In genomic region chr2:75609937-75610508, GRCh38 we compare ENCODE assay signal across 21 cellular contexts. TPM values are rescaled to one million over a fixed set of nuclear protein-coding genes. Genes with fewer than 3 reads are reported as not detected.
"Had no signal": no experiment of that assay in that cellular context is flagged by ENCODE, and none has a peak within 500 bp of the region (broad histone marks: within the 10 kb centered on the region; RNA-seq: fewer than 3 reads in every experiment).

No MANE protein-coding gene starts in this region.

- H3K36me3 ChIP-seq: gastroesophageal sphincter, heart right ventricle, ovary, tibial nerve, uterus had no signal

- H3K9me3 ChIP-seq: gastroesophageal sphincter, heart right ventricle, ovary, psoas muscle, tibial nerve, uterus had no signal

- H3K4me1 Mint-ChIP-seq: memory B cell had no signal

- H3K27me3 ChIP-seq: ovary, uterus had no signal

- H3K9me3 Mint-ChIP-seq: activated T-helper 1 cell treated with anti-CD3 and anti-CD28 coated beads, Interleukin-12 subunit alpha, Interleukin-12 subunit beta, Interleukin-2, Interleukin-4 antibody, amounts not matched to agents 30 ng/mL and 10 ng/mL and 1 ng/mL, durations not matched to agents 14 hours and 24 hours and 36 hours; endodermal cell; memory B cell; stimulated activated naive CD8-positive, alpha-beta T cell treated with anti-CD3 and anti-CD28 coated beads, Interleukin-15, Interleukin-2, amounts not matched to agents 100 ng/mL and 50 ng/mL, for 24 hours had no signal

- H3K36me3 Mint-ChIP-seq: activated naive CD8-positive, alpha-beta T cell; brain; memory B cell had no signal

- H3K27ac Mint-ChIP-seq: activated naive CD8-positive, alpha-beta T cell; activated T-helper 1 cell treated with anti-CD3 and anti-CD28 coated beads, Interleukin-12 subunit alpha, Interleukin-12 subunit beta, Interleukin-2, Interleukin-4 antibody, amounts not matched to agents 30 ng/mL and 10 ng/mL and 1 ng/mL, durations not matched to agents 14 hours and 24 hours and 36 hours; endodermal cell; memory B cell; stimulated activated naive CD8-positive, alpha-beta T cell treated with anti-CD3 and anti-CD28 coated beads, Interleukin-15, Interleukin-2, amounts not matched to agents 100 ng/mL and 50 ng/mL, for 24 hours had no signal

- H3K4me3 Mint-ChIP-seq: activated naive CD8-positive, alpha-beta T cell; activated T-helper 1 cell treated with anti-CD3 and anti-CD28 coated beads, Interleukin-12 subunit alpha, Interleukin-12 subunit beta, Interleukin-2, Interleukin-4 antibody, amounts not matched to agents 30 ng/mL and 10 ng/mL and 1 ng/mL, durations not matched to agents 14 hours and 24 hours and 36 hours; endodermal cell; memory B cell; stimulated activated naive CD8-positive, alpha-beta T cell treated with anti-CD3 and anti-CD28 coated beads, Interleukin-15, Interleukin-2, amounts not matched to agents 100 ng/mL and 50 ng/mL, for 24 hours had no signal

- ATAC-seq: gastroesophageal sphincter, heart right ventricle, left ventricle myocardium superior, psoas muscle, right cardiac atrium had no signal

- DNase-seq: activated CD4-positive, alpha-beta T cell treated with anti-CD3 and anti-CD28 coated beads, Interleukin-2, amount 50 U/mL, for 48 hours; activated gamma-delta T cell treated with Interleukin-2 at 50 U/mL for 16 hours; caudate nucleus; dorsolateral prefrontal cortex; endodermal cell; heart right ventricle; kidney glomerular epithelial cell; left ventricle myocardium superior; ovary; psoas muscle; right cardiac atrium; uterus had no signal

- H3K4me1 ChIP-seq: psoas muscle, uterus had no signal

- H3K4me3 ChIP-seq: gastroesophageal sphincter, heart right ventricle, ovary, psoas muscle, skin epidermis, tibial nerve, uterus had no signal

RNA-seq across cellular contexts. Expression of gene EVA1A, which starts 49.3 kb away (rescaled TPM):
- total RNA-seq: activated T-helper 1 cell treated with anti-CD3 and anti-CD28 coated beads, Interleukin-12 subunit alpha, Interleukin-12 subunit beta, Interleukin-2, Interleukin-4 antibody, amounts not matched to agents 30 ng/mL and 10 ng/mL and 1 ng/mL, durations not matched to agents 14 hours and 24 hours and 36 hours; T-helper 2 cell treated with Interferon-gamma antibody and Interleukin-4, amounts not matched to agents 100 ng/mL and 5 ng/mL, for 36 hours had no signal
